In the genomic region with DNA sequence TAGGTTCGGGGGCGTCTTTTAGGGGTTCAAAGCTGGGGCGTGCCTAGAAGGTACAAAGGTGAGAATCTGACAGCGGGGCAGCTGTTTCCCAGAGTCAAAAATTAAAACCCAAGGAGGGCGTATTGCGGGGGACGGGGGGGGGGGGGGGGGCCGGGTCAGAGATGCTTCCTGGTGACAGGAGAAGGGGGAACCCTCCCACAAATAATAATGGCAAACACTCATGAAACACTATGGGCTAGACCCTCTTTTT, we compare ENCODE assay signal across 8 cellular contexts. TPM values are rescaled to one million over a fixed set of nuclear protein-coding genes. Genes with fewer than 3 reads are reported as not detected.
DNase-seq lines count a peak whose midpoint lies in the region; ATAC-seq and TF ChIP-seq lines count a peak whose summit lies in the region.

No MANE protein-coding gene starts in this region.

- H3K4me1 ChIP-seq in hepatocyte (ENCODE audit: insufficient read depth), result peaks cover 34% of the 10 kb centered on the region
- peaks cover 21 to 36% (median 31%) of the 10 kb centered on the region in 3 donors for H3K4me1 ChIP-seq in skeletal muscle tissue (ENCODE audit: control insufficient read depth in 3 of 3, insufficient read depth in 3 of 3, low read length in 3 of 3)

- TF ChIP-seq CTCF in activated B cell treated with CpG ODN at 0.5 μM for 24 hours (IDR thresholded peaks at IDR 0.05) (no peak), hepatocyte (IDR thresholded peaks at IDR 0.05; ENCODE audit: poor library complexity) (no peak)

- H3K27ac Mint-ChIP-seq in activated B cell treated with CpG ODN at 0.5 μM for 24 hours, result peak overlapping the region; percentile 93

- H3K4me2 ChIP-seq in hepatocyte, result peak overlapping the region; percentile 87

- no peak overlapping the region for H2AFZ ChIP-seq in hepatocyte

- POLR2A ChIA-PET in activated B cell treated with CpG ODN at 0.5 μM for 24 hours (lab: Charles Lee), result interaction anchor here (0.5 to 1.9 kb wide), 6 partner anchors 215 to 1527 kb away, joined by 3 to 11 read pairs (median 4); partner anchors contain the start of gene RPS16

- no peaks in the 10 kb centered on the region for H3K9me3 Mint-ChIP-seq in activated B cell treated with CpG ODN at 0.5 μM for 24 hours

- H3K4me3 ChIP-seq in H7 (ENCODE audit: insufficient read depth, low read depth, low read length) (peak overlapping the region; percentile 80), hepatocyte (peak overlapping the region; percentile 74), skeletal muscle tissue (ENCODE audit: low read length in 3 of 3) (peak overlapping the region; percentile 67 to 92 (median 75))

- H3K36me3 Mint-ChIP-seq in activated B cell treated with CpG ODN at 0.5 μM for 24 hours (ENCODE audit: low read depth), result peaks cover 4% of the 10 kb centered on the region

- no peaks in the 10 kb centered on the region for H3K36me3 ChIP-seq in H7 (replicated peaks; ENCODE audit: control insufficient read depth, insufficient read depth, low read length)
- no peaks in the 10 kb centered on the region for H3K36me3 ChIP-seq in hepatocyte (replicated peaks; ENCODE audit: insufficient read depth, low read depth)
- H3K36me3 ChIP-seq in skeletal muscle tissue (ENCODE audit: control insufficient read depth in 3 of 3, insufficient read depth in 3 of 3, low read length in 3 of 3), result no peaks in the 10 kb centered on the region

- H3K27me3 ChIP-seq in H7 (ENCODE audit: control insufficient read depth, insufficient read depth, low read length) (no peaks in the 10 kb centered on the region), hepatocyte (no peaks in the 10 kb centered on the region), skeletal muscle tissue (ENCODE audit: control insufficient read depth in 3 of 3, insufficient read depth in 3 of 3, low read length in 3 of 3) (no peaks in the 10 kb centered on the region)

- peak overlapping the region; percentile 72 to 82 (median 80) for H3K9ac ChIP-seq in skeletal muscle tissue (ENCODE audit: low read depth in 1 of 3, low read length in 3 of 3)

- CTCF ChIA-PET in activated B cell treated with CpG ODN at 0.5 μM for 24 hours (lab: Charles Lee), result interaction anchor here (0.6 to 2.3 kb wide), 2 partner anchors 11 to 202 kb away, joined by 3 to 4 read pairs; no protein-coding TSS in a partner anchor

- H3K79me2 ChIP-seq in hepatocyte, result peaks cover 55% of the 10 kb centered on the region

- peaks cover 1% of the 10 kb centered on the region for H3K27me3 Mint-ChIP-seq in activated B cell treated with CpG ODN at 0.5 μM for 24 hours

- ATAC-seq in activated B cell treated with CpG ODN at 0.5 μM for 24 hours (ENCODE audit: low read depth) (no peak), HG02642 (IDR thresholded peaks at IDR 0.05; ENCODE audit: poor library complexity, unreplicated experiment) (no peak), HG02970 (IDR thresholded peaks at IDR 0.05; ENCODE audit: low FRiP score, unreplicated experiment) (no peak), HG03378 (IDR thresholded peaks at IDR 0.05; ENCODE audit: unreplicated experiment) (no peak)

- H3K4me3 Mint-ChIP-seq in activated B cell treated with CpG ODN at 0.5 μM for 24 hours, result peak overlapping the region; percentile 94

- DNase-seq in H7, result no peak
- no peak for DNase-seq in activated B cell treated with CpG ODN at 0.5 μM for 24 hours
- no peak for DNase-seq in hepatocyte (ENCODE audit: low spot score)
- DNase-seq in NCI-H1092 (lab: John Stamatoyannopoulos, UW), result no peak

- no peaks in the 10 kb centered on the region for H3K9me2 ChIP-seq in hepatocyte (replicated peaks; ENCODE audit: insufficient read depth)

- 5% methylated on average over 8 of the region's 8 CpGs for WGBS in hepatocyte (ENCODE audit: low lambda C conversion rate, missing lambda C conversion rate)

- H3K4me1 Mint-ChIP-seq in activated B cell treated with CpG ODN at 0.5 μM for 24 hours, result peaks cover 47% of the 10 kb centered on the region

- H3K27ac ChIP-seq in hepatocyte (peak overlapping the region; percentile 85), skeletal muscle tissue (ENCODE audit: low read depth, low read length) (no peak overlapping the region)

- intact Hi-C loops in activated B cell treated with CpG ODN at 0.5 μM for 24 hours (cut with micrococcal nuclease), result loop anchor here (5.0 to 10.0 kb wide), 2 partner anchors 216 to 709 kb away; partner anchors contain the start of genes DYRK1B and SAMD4B

- H4K20me1 ChIP-seq in hepatocyte (ENCODE audit: insufficient read depth, poor library complexity, severe bottlenecking), result peaks cover 36% of the 10 kb centered on the region

- no peaks in the 10 kb centered on the region for H3K9me3 ChIP-seq in hepatocyte (ENCODE audit: low read depth)
- no peaks in the 10 kb centered on the region for H3K9me3 ChIP-seq in skeletal muscle tissue (ENCODE audit: control insufficient read depth in 3 of 3, low read length in 3 of 3)

RNA-seq across cellular contexts. Expression of gene PAK4, which starts 0.7 kb away (rescaled TPM):
- 14.0 and 15.6 TPM in 2 replicates for total RNA-seq in H7 (2014; rRNA removed; shearing (Covaris generic))
- 13.7 and 14.2 TPM in 2 replicates for total RNA-seq in activated B cell treated with CpG ODN at 0.5 μM for 24 hours
- 15.2 and 20.3 TPM in 2 replicates for total RNA-seq in hepatocyte
- polyA plus RNA-seq in hepatocyte, result 39.6 and 41.0 TPM in 2 replicates
- total RNA-seq in skeletal muscle tissue, result 2.1 TPM

RNA-seq across cellular contexts. Expression of gene ACP7, which starts 42.1 kb away (rescaled TPM):
- 0.14 TPM in 1 of 2 replicates, not detected in the other for total RNA-seq in H7 (2014; rRNA removed; shearing (Covaris generic))
- total RNA-seq in activated B cell treated with CpG ODN at 0.5 μM for 24 hours (not detected in 2 replicates), hepatocyte (0.16 and 0.23 TPM in 2 replicates), skeletal muscle tissue (not detected)
- 0.13 and 0.21 TPM in 2 replicates for polyA plus RNA-seq in hepatocyte
